ENCODE assay signal across 21 cellular contexts in the genomic region with DNA sequence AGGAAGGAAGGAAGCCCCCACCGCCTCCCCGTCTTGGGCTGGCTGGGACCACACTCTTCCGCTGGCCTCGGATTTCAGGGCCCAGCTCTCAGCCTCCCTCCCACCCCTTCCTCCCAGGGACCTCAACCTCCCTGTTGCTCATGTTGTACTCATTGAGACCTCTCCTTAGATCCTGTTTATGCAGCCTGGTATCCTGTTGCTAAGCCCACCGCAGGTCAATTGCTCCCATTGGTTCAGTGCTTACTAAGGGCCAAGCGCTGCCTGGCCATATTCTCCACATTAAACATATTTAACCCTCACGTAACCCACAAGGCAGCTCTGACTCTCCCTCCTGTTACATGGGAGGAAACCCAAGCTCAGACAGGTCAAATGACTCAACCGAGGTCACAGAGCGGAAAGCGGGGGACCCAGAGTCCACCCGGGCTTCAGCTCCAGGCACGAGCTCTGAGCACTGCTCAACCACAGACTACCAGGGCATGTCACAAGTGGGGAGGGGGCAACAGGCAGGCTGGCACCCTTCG. TPM values are rescaled to one million over a fixed set of nuclear protein-coding genes. Genes with fewer than 3 reads are reported as not detected.
DNase-seq lines count a peak whose midpoint lies in the region; ATAC-seq, FAIRE-seq and TF ChIP-seq lines count a peak whose summit lies in the region.
"Had no signal": no experiment of that assay in that cellular context is flagged by ENCODE, and none has a peak within 500 bp of the region (broad histone marks: within the 10 kb centered on the region; RNA-seq: fewer than 3 reads in every experiment).

No MANE protein-coding gene starts in this region.

- TF ChIP-seq POLR2A in endothelial cell of umbilical vein (IDR thresholded peaks at IDR 0.05; ENCODE audit: low read depth, low read length) (no peak), breast epithelium (IDR thresholded peaks at IDR 0.05) (no peak)

- dilution Hi-C loops in endothelial cell of umbilical vein (cut with MboI; ENCODE audit: extremely low pct_ligation_motif_present, low sequenced_read_pairs), result no loop called here

- H3K4me1 ChIP-seq in endothelial cell of umbilical vein (ENCODE audit: control insufficient read depth, extremely low read depth, insufficient read depth, low read length) (peaks cover 16% of the 10 kb centered on the region), osteoblast (ENCODE audit: insufficient read depth, low read length) (peaks cover 33% of the 10 kb centered on the region), breast epithelium (no peaks in the 10 kb centered on the region)
- H3K4me1 ChIP-seq: BE2C, body of pancreas, stomach had no signal

- TF ChIP-seq CTCF in endothelial cell of umbilical vein (IDR thresholded peaks at IDR 0.05; ENCODE audit: extremely low read depth in 1 of 2, insufficient read depth in 1 of 2, low read depth in 1 of 2, low read length in 2 of 2) (no peak), osteoblast (IDR thresholded peaks at IDR 0.05; ENCODE audit: extremely low read depth, low read depth, low read length) (no peak), breast epithelium (IDR thresholded peaks at IDR 0.05) (no peak)

- H3K9me3 ChIP-seq in endothelial cell of umbilical vein (replicated peaks; ENCODE audit: control insufficient read depth, insufficient read depth, low read length) (no peaks in the 10 kb centered on the region), osteoblast (ENCODE audit: low read depth, low read length) (no peaks in the 10 kb centered on the region), breast epithelium (no peaks in the 10 kb centered on the region)
- H3K9me3 ChIP-seq: BE2C, body of pancreas, stomach had no signal

- peak overlapping the region; percentile 35 for H3K9ac ChIP-seq in endothelial cell of umbilical vein (replicated peaks; ENCODE audit: extremely low read depth, insufficient read depth, low read length)

- H3K4me3 ChIP-seq in H7 (ENCODE audit: insufficient read depth, low read depth, low read length), result no peak overlapping the region
- H3K4me3 ChIP-seq in endothelial cell of umbilical vein (replicated peaks in 1 of 3; ENCODE audit: insufficient read depth in 1 of 3, low read depth in 1 of 3, low read length in 3 of 3), result no peak overlapping the region
- no peak overlapping the region for H3K4me3 ChIP-seq in osteoblast (ENCODE audit: insufficient read depth, low read length)
- H3K4me3 ChIP-seq in breast epithelium, result no peak overlapping the region
- H3K4me3 ChIP-seq: body of pancreas, stomach had no signal

- no peaks in the 10 kb centered on the region for H3K9me1 ChIP-seq in endothelial cell of umbilical vein (replicated peaks; ENCODE audit: control insufficient read depth, extremely low read depth, insufficient read depth, low read length)

- H3K4me2 ChIP-seq in endothelial cell of umbilical vein (ENCODE audit: insufficient read depth, low read length) (peak overlapping the region; percentile 45), osteoblast (ENCODE audit: insufficient read depth, low read length) (peak overlapping the region; percentile 10)

- H4K20me1 ChIP-seq in endothelial cell of umbilical vein (replicated peaks; ENCODE audit: control insufficient read depth, extremely low read depth, insufficient read depth, low read length), result no peaks in the 10 kb centered on the region
- H4K20me1 ChIP-seq in osteoblast (ENCODE audit: insufficient read depth, low read length), result no peaks in the 10 kb centered on the region

- ATAC-seq in HG02623 (IDR thresholded peaks at IDR 0.05; ENCODE audit: unreplicated experiment), result no peak
- no peak for ATAC-seq in HG03354 (IDR thresholded peaks at IDR 0.05; ENCODE audit: poor library complexity, severe bottlenecking, unreplicated experiment)
- no peak for ATAC-seq in HG03460 (IDR thresholded peaks at IDR 0.05; ENCODE audit: unreplicated experiment)
- ATAC-seq: body of pancreas, PC-3 had no signal

- H3K27me3 ChIP-seq in H7 (ENCODE audit: control insufficient read depth, insufficient read depth, low read length) (no peaks in the 10 kb centered on the region; the same call in 1 of the 2 replicates), endothelial cell of umbilical vein (ENCODE audit: control insufficient read depth in 2 of 2, insufficient read depth in 2 of 2, low read length in 2 of 2) (peaks cover 0 to 2% of the 10 kb centered on the region in 2 experiments), osteoblast (ENCODE audit: insufficient read depth, low read length) (no peaks in the 10 kb centered on the region), breast epithelium (no peaks in the 10 kb centered on the region)
- H3K27me3 ChIP-seq: BE2C, body of pancreas had no signal

- CTCF ChIA-PET in endothelial cell of umbilical vein (lab: Charles Lee), result interaction anchor here (0.8 to 2.8 kb wide), 10 partner anchors 10 to 280 kb away, joined by 3 to 20 read pairs (median 5); a partner anchor contains a TSS

- POLR2A ChIA-PET in endothelial cell of umbilical vein (lab: Charles Lee), result no interaction called here

- FAIRE-seq in endothelial cell of umbilical vein (lab: Jason Lieb, UNC), result peak; percentile 90
- FAIRE-seq: frontal cortex, small intestine had no signal

- H3K36me3 ChIP-seq in H7 (replicated peaks; ENCODE audit: control insufficient read depth, insufficient read depth, low read length), result no peaks in the 10 kb centered on the region
- no peaks in the 10 kb centered on the region for H3K36me3 ChIP-seq in endothelial cell of umbilical vein (ENCODE audit: control insufficient read depth in 2 of 2, extremely low read depth in 1 of 2, insufficient read depth in 2 of 2, low read length in 2 of 2)
- no peaks in the 10 kb centered on the region for H3K36me3 ChIP-seq in osteoblast (ENCODE audit: insufficient read depth, low read length)
- H3K36me3 ChIP-seq in breast epithelium, result no peaks in the 10 kb centered on the region
- H3K36me3 ChIP-seq: BE2C, stomach had no signal

- H3K27ac ChIP-seq in endothelial cell of umbilical vein (ENCODE audit: insufficient read depth, low read depth, low read length), result peak overlapping the region; percentile 73
- H3K27ac ChIP-seq in osteoblast (ENCODE audit: low read depth, low read length), result peak overlapping the region; percentile 84
- H3K27ac ChIP-seq in breast epithelium, result no peak overlapping the region
- H3K27ac ChIP-seq: body of pancreas, stomach had no signal

- H3K79me2 ChIP-seq in endothelial cell of umbilical vein (ENCODE audit: control insufficient read depth, insufficient read depth, low read length) (no peaks in the 10 kb centered on the region), osteoblast (ENCODE audit: insufficient read depth, low read length) (no peaks in the 10 kb centered on the region)

- BruUV-seq in endothelial cell of umbilical vein (replicated peaks; lab: Mats Ljungman, UMichigan), result no TSS peak

- peak; percentile 32 for DNase-seq in H7
- peak; percentile 43 for DNase-seq in RKO (ENCODE audit: low spot score)
- DNase-seq in endothelial cell of umbilical vein (ENCODE audit: low read depth, low spot score), result peak; percentile 95
- peak; percentile 95 for DNase-seq in osteoblast (ENCODE audit: insufficient read length, low spot score, missing footprints)
- DNase-seq in breast epithelium (ENCODE audit: low spot score in 2 of 2), result no peak
- DNase-seq: activated effector memory CD4-positive, alpha-beta T cell treated with Interleukin-2 at 50 U/mL for 16 hours; BE2C; body of pancreas; effector CD8-positive, alpha-beta T cell; GOT3; immature natural killer cell; KBM-7; NCI-H146; occipital lobe; PC-3; small intestine; stomach had no signal

- H2AFZ ChIP-seq in endothelial cell of umbilical vein (ENCODE audit: low read depth, low read length), result peak overlapping the region; percentile 47
- H2AFZ ChIP-seq in osteoblast (ENCODE audit: low read length), result peak overlapping the region; percentile 71

- intact Hi-C loops in endothelial cell of umbilical vein (cut with micrococcal nuclease), result loop anchor here (1.0 kb wide), 1 partner anchor 9 kb away; no protein-coding TSS in a partner anchor
- intact Hi-C loops in breast epithelium (cut with DNase I; ENCODE audit: low total_unique reads), result no loop called here

TF ChIP-seq in endothelial cell of umbilical vein, 7 proteins besides CTCF, POLR2A, EP300 and RAD21:
- TF ChIP-seq, protein P1, sequence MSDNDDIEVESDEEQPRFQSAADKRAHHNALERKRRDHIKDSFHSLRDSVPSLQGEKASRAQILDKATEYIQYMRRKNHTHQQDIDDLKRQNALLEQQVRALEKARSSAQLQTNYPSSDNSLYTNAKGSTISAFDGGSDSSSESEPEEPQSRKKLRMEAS (IDR thresholded peaks at IDR 0.05; ENCODE audit: insufficient read depth, insufficient read length), result no peak
- TF ChIP-seq GATA2 (IDR thresholded peaks at IDR 0.05; ENCODE audit: insufficient read depth, insufficient read length, low read depth, low read length) (no peak), FOS (IDR thresholded peaks at IDR 0.05; ENCODE audit: borderline replicate concordance, insufficient read depth, low read length) (peak; percentile 96), JUN (IDR thresholded peaks at IDR 0.05; ENCODE audit: borderline replicate concordance, insufficient read depth, insufficient read length, low read depth) (peak; percentile 66), MYC (IDR thresholded peaks at IDR 0.05; ENCODE audit: low read depth, low read length) (no peak), POLR2AphosphoS5 (IDR thresholded peaks at IDR 0.05; ENCODE audit: insufficient read depth, low read depth, low read length) (peak; percentile 58), EZH2 (IDR thresholded peaks at IDR 0.05; ENCODE audit: borderline replicate concordance, low read depth, low read length, severe bottlenecking) (no peak)

RNA-seq across cellular contexts. Expression of a gene that starts 23.2 kb away (rescaled TPM):
- total RNA-seq in H7 (2014; rRNA removed; shearing (Covaris generic)), result 13.9 and 20.2 TPM in 2 replicates
- total RNA-seq in endothelial cell of umbilical vein (29.0 and 40.1 TPM in 2 replicates), osteoblast (45.1 and 51.4 TPM in 2 replicates), breast epithelium (10 to 100 TPM; 46.4 to 77.4 (median 49.5) TPM)
- polyA plus RNA-seq in endothelial cell of umbilical vein, result 24.5 and 26.9 TPM in 2 replicates
- 22.5 and 26.8 TPM in 2 replicates for polyA plus RNA-seq in endothelial cell of umbilical vein (2011; cell fraction: cytosol; rRNA removed)
- polyA plus RNA-seq in endothelial cell of umbilical vein (2011; cell fraction: nucleus; rRNA removed), result 19.4 and 21.4 TPM in 2 replicates
- 20.4 and 21.0 TPM in 2 replicates for polyA plus RNA-seq in endothelial cell of umbilical vein (2012)
- 31.0 and 33.4 TPM in 2 replicates for polyA minus RNA-seq in endothelial cell of umbilical vein
- 3.4 TPM for polyA minus RNA-seq in endothelial cell of umbilical vein (2011; cell fraction: cytosol; rRNA and poly(A)+ RNA removed)
- 11.2 and 11.9 TPM in 2 replicates for polyA minus RNA-seq in endothelial cell of umbilical vein (2011; cell fraction: nucleus; rRNA and poly(A)+ RNA removed)

Comparison
In these comparisons a context has a peak if more than half of its experiments do, and no peak if none do; other contexts are left out.
1. DNase-seq: peak in H7 (single experiment), RKO (single experiment), endothelial cell of umbilical vein (single experiment) and osteoblast (single experiment); none in breast epithelium (0 of 2).
2. H3K27ac ChIP-seq: peak in endothelial cell of umbilical vein (single experiment) and osteoblast (single experiment); none in breast epithelium (0 of 2).